ENCODE assay signal across 13 cellular contexts in genomic region chr13:97279913-97280312, GRCh38. TPM values are rescaled to one million over a fixed set of nuclear protein-coding genes. Genes with fewer than 3 reads are reported as not detected.
DNase-seq lines count a peak whose midpoint lies in the region; ATAC-seq, FAIRE-seq and TF ChIP-seq lines count a peak whose summit lies in the region.
"Had no signal": no experiment of that assay in that cellular context is flagged by ENCODE, and none has a peak within 500 bp of the region (broad histone marks: within the 10 kb centered on the region; RNA-seq: fewer than 3 reads in every experiment).

No MANE protein-coding gene starts in this region.

- no TSS peak for BruUV-seq in A673 (replicated peaks; lab: Mats Ljungman, UMichigan)

- H3K9me3 ChIP-seq in A673 (ENCODE audit: low read depth, low read length, poor library complexity, severe bottlenecking), result no peaks in the 10 kb centered on the region
- no peaks in the 10 kb centered on the region for H3K9me3 ChIP-seq in muscle layer of duodenum (ENCODE audit: control insufficient read depth in 1 of 2, low read length in 2 of 2)
- H3K9me3 ChIP-seq: spleen had no signal

- ATAC-seq in GM18870 (IDR thresholded peaks at IDR 0.05; ENCODE audit: unreplicated experiment), result no peak
- ATAC-seq: activated T-cell treated with anti-CD3 and anti-CD28 coated beads, Interleukin-2, amount 50 U/mL, for 72 hours had no signal

- no peak overlapping the region for H3K27ac ChIP-seq in A673 (ENCODE audit: low read depth, low read length, poor library complexity, severe bottlenecking)
- peak overlapping the region; percentile 17 for H3K27ac ChIP-seq in muscle layer of duodenum (ENCODE audit: low read length)

- H3K4me3 ChIP-seq in A673 (ENCODE audit: low read depth, low read length, poor library complexity, severe bottlenecking) (no peak overlapping the region), muscle layer of duodenum (ENCODE audit: low read depth in 1 of 2, low read length in 2 of 2) (no peak overlapping the region)
- H3K4me3 ChIP-seq: spleen had no signal

- H3K27me3 ChIP-seq in A673 (replicated peaks; ENCODE audit: insufficient read depth, low read depth, low read length, poor library complexity) (no peaks in the 10 kb centered on the region), muscle layer of duodenum (ENCODE audit: low read depth, low read length) (no peaks in the 10 kb centered on the region)
- H3K27me3 ChIP-seq: spleen had no signal

- H3K4me1 ChIP-seq in A673 (ENCODE audit: insufficient read depth, low read length, poor library complexity, severe bottlenecking) (peaks cover 18% of the 10 kb centered on the region), muscle layer of duodenum (ENCODE audit: control insufficient read depth in 1 of 2, insufficient read depth in 2 of 2, low read length in 2 of 2) (peaks cover 12 to 53% of the 10 kb centered on the region in 2 donors)

- H3K36me3 ChIP-seq in A673 (ENCODE audit: insufficient read depth, low read length, poor library complexity, severe bottlenecking) (no peaks in the 10 kb centered on the region), muscle layer of duodenum (ENCODE audit: control insufficient read depth in 1 of 2, insufficient read depth in 2 of 2, low read length in 2 of 2) (peaks cover 0 to 16% of the 10 kb centered on the region in 2 donors)

- DNase-seq in A673 (ENCODE audit: low spot score), result peak; percentile 39
- DNase-seq in RCC 7860 (ENCODE audit: low spot score), result no peak
- DNase-seq in anterior cingulate cortex (lab: John Stamatoyannopoulos, UW), result no peak
- DNase-seq in NCI-H187 (lab: John Stamatoyannopoulos, UW), result no peak
- DNase-seq in SKM-1 (lab: John Stamatoyannopoulos, UW; ENCODE audit: unreplicated experiment), result no peak
- DNase-seq: activated B cell treated with CpG ODN at 0.5 μM for 24 hours; activated T-cell treated with anti-CD3 and anti-CD28 coated beads, Interleukin-2, amount 50 U/mL, for 72 hours; cerebellar nuclear complex; HCEC 1CT; spleen had no signal

- CTCF ChIA-PET in A673 (lab: Charles Lee), result no interaction called here

- FAIRE-seq in RCC 7860 (lab: Jason Lieb, UNC) (peak; percentile 64), endometrium (lab: Jason Lieb, UNC) (peak; percentile 98)

- no peak for TF ChIP-seq CTCF in A673 (conservative IDR thresholded peaks at IDR 0.05; ENCODE audit: low read depth, low read length)

- POLR2A ChIA-PET in A673 (lab: Charles Lee; ENCODE audit: low non-redundant PET), result no interaction called here

- intact Hi-C loops in A673 (cut with micrococcal nuclease; ENCODE audit: unreplicated experiment), result no loop called here

RNA-seq across cellular contexts. Expression of gene MBNL2, which starts 57.8 kb away (rescaled TPM):
- 12.0 TPM in 2 replicates for total RNA-seq in A673 (2021)
